ENCODE assay signal across 17 cellular contexts in the genomic region with DNA sequence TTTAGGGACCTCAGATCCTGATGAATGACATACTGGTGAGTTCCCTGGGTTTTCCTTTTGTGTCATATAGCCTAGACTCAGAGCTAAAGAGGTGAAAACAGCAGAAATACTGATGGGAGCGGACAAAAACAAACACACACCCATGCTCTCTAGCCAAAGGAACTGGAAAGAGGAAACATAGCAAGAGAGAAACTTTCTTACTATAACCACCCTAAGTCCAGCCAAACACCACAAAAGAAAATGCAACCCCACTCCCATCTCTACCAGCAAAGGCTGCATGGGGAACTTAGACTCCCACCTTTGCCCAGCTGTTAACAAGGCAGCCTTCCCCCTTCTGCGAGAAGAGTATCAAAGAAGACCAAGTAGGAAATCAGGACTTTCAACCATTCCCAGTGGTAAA. TPM values are rescaled to one million over a fixed set of nuclear protein-coding genes. Genes with fewer than 3 reads are reported as not detected.
DNase-seq lines count a peak whose midpoint lies in the region; ATAC-seq and TF ChIP-seq lines count a peak whose summit lies in the region.
"Had no signal": no experiment of that assay in that cellular context is flagged by ENCODE, and none has a peak within 500 bp of the region (broad histone marks: within the 10 kb centered on the region; RNA-seq: fewer than 3 reads in every experiment).

No MANE protein-coding gene starts in this region.

- POLR2A ChIA-PET in activated B cell treated with CpG ODN at 0.5 μM for 24 hours (lab: Charles Lee): interaction anchor here (1.2 to 2.2 kb wide), 2 partner anchors 15 to 32 kb away, joined by 3 to 16 read pairs; a partner anchor contains a TSS

- H3K27me3 Mint-ChIP-seq in activated B cell treated with CpG ODN at 0.5 μM for 24 hours: no peaks in the 10 kb centered on the region
- H3K27me3 Mint-ChIP-seq: CD4-positive, alpha-beta T cell had no signal

- peak; percentile 22 for ATAC-seq in left ventricle myocardium superior
- ATAC-seq in activated B cell treated with CpG ODN at 0.5 μM for 24 hours (ENCODE audit: low read depth): no peak
- ATAC-seq in mucosa of descending colon: peak; percentile 25
- no peak for ATAC-seq in HG03457 (IDR thresholded peaks at IDR 0.05; ENCODE audit: unreplicated experiment)

- peaks cover 51% of the 10 kb centered on the region for H3K4me1 Mint-ChIP-seq in activated B cell treated with CpG ODN at 0.5 μM for 24 hours

- no peaks in the 10 kb centered on the region for H3K36me3 ChIP-seq in right atrium auricular region
- H3K36me3 ChIP-seq in mucosa of descending colon (ENCODE audit: low read depth): no peaks in the 10 kb centered on the region

- CTCF ChIA-PET in activated B cell treated with CpG ODN at 0.5 μM for 24 hours (lab: Charles Lee): interaction anchor here (1.2 kb wide), 1 partner anchor 15 kb away, joined by 3 read pairs; no protein-coding TSS in a partner anchor

- DNase-seq in left ventricle myocardium superior (no peak), right atrium auricular region (ENCODE audit: low spot score) (no peak), activated B cell treated with CpG ODN at 0.5 μM for 24 hours (no peak), mucosa of descending colon (no peak), DMS153 treated with DMSO at 0.1 percent for 48 hours (lab: John Stamatoyannopoulos, UW; ENCODE audit: unreplicated experiment) (no peak), NCI-H1048 (lab: John Stamatoyannopoulos, UW) (no peak)
- DNase-seq in stimulated activated CD4-positive, alpha-beta T cell treated with anti-CD3 and anti-CD28 coated beads, Interleukin-15, amount 100 ng/mL, for 24 hours: no peak
- DNase-seq: CD4-positive, alpha-beta T cell; DND-41; GDM1; GOT3; KG1; NCI-H1417; NCI-H1930; NCI-H2171 treated with DMSO at 0.1 percent for 48 hours; NCI-H82 had no signal

- H3K9me3 ChIP-seq in right atrium auricular region (no peaks in the 10 kb centered on the region), mucosa of descending colon (no peaks in the 10 kb centered on the region)

- TF ChIP-seq CTCF in right atrium auricular region (IDR thresholded peaks at IDR 0.05): no peak
- no peak for TF ChIP-seq CTCF in activated B cell treated with CpG ODN at 0.5 μM for 24 hours (IDR thresholded peaks at IDR 0.05)
- no peak for TF ChIP-seq CTCF in mucosa of descending colon (IDR thresholded peaks at IDR 0.05)

- H3K36me3 Mint-ChIP-seq in activated B cell treated with CpG ODN at 0.5 μM for 24 hours (ENCODE audit: low read depth): peaks cover 58% of the 10 kb centered on the region

- no peaks in the 10 kb centered on the region for H3K27me3 ChIP-seq in right atrium auricular region

- H3K4me1 ChIP-seq in right atrium auricular region (no peaks in the 10 kb centered on the region), mucosa of descending colon (ENCODE audit: low read depth) (no peaks in the 10 kb centered on the region)

- H3K4me3 ChIP-seq in right atrium auricular region (no peak overlapping the region), mucosa of descending colon (no peak overlapping the region)

- intact Hi-C loops in left ventricle myocardium superior (cut with micrococcal nuclease): no loop called here
- intact Hi-C loops in activated B cell treated with CpG ODN at 0.5 μM for 24 hours (cut with micrococcal nuclease): loop anchor here (2.0 kb wide), 1 partner anchor 15 kb away; no protein-coding TSS in a partner anchor
- intact Hi-C loops in mucosa of descending colon (cut with DNase I, micrococcal nuclease): no loop called here

- H3K9me3 Mint-ChIP-seq in activated B cell treated with CpG ODN at 0.5 μM for 24 hours: no peaks in the 10 kb centered on the region
- H3K9me3 Mint-ChIP-seq: CD4-positive, alpha-beta T cell had no signal

- peak overlapping the region; percentile 70 for H3K27ac Mint-ChIP-seq in activated B cell treated with CpG ODN at 0.5 μM for 24 hours
- H3K27ac Mint-ChIP-seq: CD4-positive, alpha-beta T cell had no signal

- H3K27ac ChIP-seq in right atrium auricular region: no peak overlapping the region

- H3K4me3 Mint-ChIP-seq in activated B cell treated with CpG ODN at 0.5 μM for 24 hours: peak overlapping the region; percentile 8
- H3K4me3 Mint-ChIP-seq: CD4-positive, alpha-beta T cell had no signal

RNA-seq across cellular contexts. Expression of a gene that starts 16.3 kb away (rescaled TPM):
- 7.8 TPM for total RNA-seq in left ventricle myocardium superior
- total RNA-seq in right atrium auricular region: 10 to 100 TPM in 1 of 2 donors, 1 to 10 TPM in 1; 6.4 to 13.5 TPM
- 73.9 and 91.2 TPM in 2 replicates for total RNA-seq in activated B cell treated with CpG ODN at 0.5 μM for 24 hours
- 10 to 100 TPM in 2 of 3 donors, 1 to 10 TPM in 1; 8.0 to 16.7 (median 14.2) TPM for total RNA-seq in mucosa of descending colon

Comparison
In these comparisons a context has a peak if more than half of its experiments do, and no peak if none do; other contexts are left out.
1. ATAC-seq: peak in left ventricle myocardium superior (single experiment) and mucosa of descending colon (single experiment); none in activated B cell treated with CpG ODN at 0.5 μM for 24 hours (single experiment) and HG03457 (single experiment).